In genomic region chr22:49867303-49868250, GRCh38 we compare ENCODE assay signal across 1 cellular context.
A peak's percentile ranks its signal among the peaks of the same experiment; 100 is the strongest.
TF ChIP-seq lines count a peak whose summit lies in the region.

No MANE protein-coding gene starts in this region.

TF ChIP-seq in HepG2, 621 proteins besides CTCF, POLR2A, EP300 and RAD21 (continued from another document and continues in another):
- TF ChIP-seq, protein P1, sequence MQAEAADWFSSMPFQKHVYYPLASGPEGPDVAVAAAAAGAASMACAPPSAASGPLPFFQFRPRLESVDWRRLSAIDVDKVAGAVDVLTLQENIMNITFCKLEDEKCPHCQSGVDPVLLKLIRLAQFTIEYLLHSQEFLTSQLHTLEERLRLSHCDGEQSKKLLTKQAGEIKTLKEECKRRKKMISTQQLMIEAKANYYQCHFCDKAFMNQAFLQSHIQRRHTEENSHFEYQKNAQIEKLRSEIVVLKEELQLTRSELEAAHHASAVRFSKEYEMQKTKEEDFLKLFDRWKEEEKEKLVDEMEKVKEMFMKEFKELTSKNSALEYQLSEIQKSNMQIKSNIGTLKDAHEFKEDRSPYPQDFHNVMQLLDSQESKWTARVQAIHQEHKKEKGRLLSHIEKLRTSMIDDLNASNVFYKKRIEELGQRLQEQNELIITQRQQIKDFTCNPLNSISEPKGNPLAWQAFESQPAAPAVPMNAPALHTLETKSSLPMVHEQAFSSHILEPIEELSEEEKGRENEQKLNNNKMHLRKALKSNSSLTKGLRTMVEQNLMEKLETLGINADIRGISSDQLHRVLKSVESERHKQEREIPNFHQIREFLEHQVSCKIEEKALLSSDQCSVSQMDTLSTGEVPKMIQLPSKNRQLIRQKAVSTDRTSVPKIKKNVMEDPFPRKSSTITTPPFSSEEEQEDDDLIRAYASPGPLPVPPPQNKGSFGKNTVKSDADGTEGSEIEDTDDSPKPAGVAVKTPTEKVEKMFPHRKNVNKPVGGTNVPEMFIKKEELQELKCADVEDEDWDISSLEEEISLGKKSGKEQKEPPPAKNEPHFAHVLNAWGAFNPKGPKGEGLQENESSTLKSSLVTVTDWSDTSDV (CRISPR knock-in tag; IDR thresholded peaks at IDR 0.05), result no peak
- TF ChIP-seq, protein P2, sequence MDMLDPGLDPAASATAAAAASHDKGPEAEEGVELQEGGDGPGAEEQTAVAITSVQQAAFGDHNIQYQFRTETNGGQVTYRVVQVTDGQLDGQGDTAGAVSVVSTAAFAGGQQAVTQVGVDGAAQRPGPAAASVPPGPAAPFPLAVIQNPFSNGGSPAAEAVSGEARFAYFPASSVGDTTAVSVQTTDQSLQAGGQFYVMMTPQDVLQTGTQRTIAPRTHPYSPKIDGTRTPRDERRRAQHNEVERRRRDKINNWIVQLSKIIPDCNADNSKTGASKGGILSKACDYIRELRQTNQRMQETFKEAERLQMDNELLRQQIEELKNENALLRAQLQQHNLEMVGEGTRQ (IDR thresholded peaks at IDR 0.05; ENCODE audit: low read depth, low read length), result no peak
- TF ChIP-seq, protein P2 (CRISPR knock-in tag; IDR thresholded peaks at IDR 0.05; ENCODE audit: borderline replicate concordance), result peak; percentile 23; the same call in 1 of the 2 replicates
- TF ChIP-seq HNRNPL (IDR thresholded peaks at IDR 0.05; ENCODE audit: low read depth, low read length) (no peak), STAT5B (CRISPR knock-in tag; IDR thresholded peaks at IDR 0.05) (no peak), ZBTB21 (CRISPR knock-in tag; IDR thresholded peaks at IDR 0.05) (no peak; the same call in 1 of the 2 replicates), ZNF18 (CRISPR knock-in tag; IDR thresholded peaks at IDR 0.05; ENCODE audit: insufficient replicate concordance) (peak; percentile 51), ZNF513 (CRISPR knock-in tag; conservative IDR thresholded peaks at IDR 0.05) (no peak), CEBPB (IDR thresholded peaks at IDR 0.05; ENCODE audit: borderline replicate concordance, low read depth, low read length) (0 out of 2 replicates have a peak, but pooled peaks have one; percentile 37), ZNF83 (CRISPR knock-in tag; IDR thresholded peaks at IDR 0.05; ENCODE audit: borderline replicate concordance) (no peak), ZNF260 (CRISPR knock-in tag; IDR thresholded peaks at IDR 0.05; ENCODE audit: borderline replicate concordance, low read depth) (no peak), ZEB1 (IDR thresholded peaks at IDR 0.05; ENCODE audit: insufficient replicate concordance, low read depth) (no peak), NR2C2 (CRISPR knock-in tag; IDR thresholded peaks at IDR 0.05; ENCODE audit: borderline replicate concordance) (no peak), ZNF788 (CRISPR knock-in tag; IDR thresholded peaks at IDR 0.05; ENCODE audit: borderline replicate concordance) (no peak; the same call in 1 of the 2 replicates), ATF1 (CRISPR knock-in tag; IDR thresholded peaks at IDR 0.05) (peak; percentile 16; the same call in 1 of the 2 replicates), CEBPG (CRISPR knock-in tag; IDR thresholded peaks at IDR 0.05) (peak; percentile 55), TCF7L2 (IDR thresholded peaks at IDR 0.05; ENCODE audit: low read depth, low read length) (no peak), U2AF1 (optimal IDR thresholded peaks at IDR 0.05; ENCODE audit: low read depth, low read length) (no peak), CBX5 (CRISPR knock-in tag; IDR thresholded peaks at IDR 0.05; ENCODE audit: borderline replicate concordance) (no peak), ZNF350 (CRISPR knock-in tag; IDR thresholded peaks at IDR 0.05; ENCODE audit: borderline replicate concordance, low read depth) (peak; percentile 30), FOXP1 (IDR thresholded peaks at IDR 0.05) (no peak), FOXP1 (CRISPR knock-in tag; IDR thresholded peaks at IDR 0.05) (peak; percentile 58; the same call in 1 of the 2 replicates), ZBTB20 (CRISPR knock-in tag; IDR thresholded peaks at IDR 0.05; ENCODE audit: borderline replicate concordance, low read depth) (peak; percentile 57; the same call in 1 of the 2 replicates), ZNF644 (CRISPR knock-in tag; IDR thresholded peaks at IDR 0.05; ENCODE audit: low read depth) (peak; percentile 69), ARHGAP35 (CRISPR knock-in tag; IDR thresholded peaks at IDR 0.05; ENCODE audit: borderline replicate concordance) (0 out of 2 replicates have a peak, but pooled peaks have one; percentile 55), CHD2 (IDR thresholded peaks at IDR 0.05; ENCODE audit: low read depth, low read length) (no peak), SOX13 (IDR thresholded peaks at IDR 0.05) (no peak), SOX13 (CRISPR knock-in tag; conservative IDR thresholded peaks at IDR 0.05 in 1 of 2, IDR thresholded peaks at IDR 0.05 in 1 of 2) (peak in 1 of 2 experiments; percentile 44; a peak in 1 of 4 replicates), KAT8 (CRISPR knock-in tag; IDR thresholded peaks at IDR 0.05) (no peak), HNF4G (IDR thresholded peaks at IDR 0.05; ENCODE audit: borderline replicate concordance, low read depth, low read length) (peak; percentile 50; the same call in 1 of the 2 replicates), HNF4G (CRISPR knock-in tag; IDR thresholded peaks at IDR 0.05; ENCODE audit: borderline replicate concordance, low read depth) (peak; percentile 44; the same call in 1 of the 2 replicates), ZFX (CRISPR knock-in tag; IDR thresholded peaks at IDR 0.05; ENCODE audit: low read depth) (peak; percentile 77), ZBTB26 (CRISPR knock-in tag; IDR thresholded peaks at IDR 0.05; ENCODE audit: borderline replicate concordance) (no peak), IRX3 (CRISPR knock-in tag; IDR thresholded peaks at IDR 0.05; ENCODE audit: borderline replicate concordance, low read depth) (no peak), HNRNPH1 (optimal IDR thresholded peaks at IDR 0.05; ENCODE audit: low read depth, low read length) (no peak), ZNF749 (CRISPR knock-in tag; IDR thresholded peaks at IDR 0.05; ENCODE audit: borderline replicate concordance) (no peak), ZNF879 (CRISPR knock-in tag; IDR thresholded peaks at IDR 0.05) (0 out of 2 replicates have a peak, but pooled peaks have one; percentile 35), POGZ (CRISPR knock-in tag; IDR thresholded peaks at IDR 0.05) (no peak), ZBTB3 (CRISPR knock-in tag; IDR thresholded peaks at IDR 0.05; ENCODE audit: borderline replicate concordance, low read depth) (no peak), ZNF382 (CRISPR knock-in tag; IDR thresholded peaks at IDR 0.05; ENCODE audit: borderline replicate concordance) (no peak), TGIF2 (CRISPR knock-in tag; IDR thresholded peaks at IDR 0.05) (0 out of 2 replicates have a peak, but pooled peaks have one; percentile 24)
- TF ChIP-seq, protein P3, sequence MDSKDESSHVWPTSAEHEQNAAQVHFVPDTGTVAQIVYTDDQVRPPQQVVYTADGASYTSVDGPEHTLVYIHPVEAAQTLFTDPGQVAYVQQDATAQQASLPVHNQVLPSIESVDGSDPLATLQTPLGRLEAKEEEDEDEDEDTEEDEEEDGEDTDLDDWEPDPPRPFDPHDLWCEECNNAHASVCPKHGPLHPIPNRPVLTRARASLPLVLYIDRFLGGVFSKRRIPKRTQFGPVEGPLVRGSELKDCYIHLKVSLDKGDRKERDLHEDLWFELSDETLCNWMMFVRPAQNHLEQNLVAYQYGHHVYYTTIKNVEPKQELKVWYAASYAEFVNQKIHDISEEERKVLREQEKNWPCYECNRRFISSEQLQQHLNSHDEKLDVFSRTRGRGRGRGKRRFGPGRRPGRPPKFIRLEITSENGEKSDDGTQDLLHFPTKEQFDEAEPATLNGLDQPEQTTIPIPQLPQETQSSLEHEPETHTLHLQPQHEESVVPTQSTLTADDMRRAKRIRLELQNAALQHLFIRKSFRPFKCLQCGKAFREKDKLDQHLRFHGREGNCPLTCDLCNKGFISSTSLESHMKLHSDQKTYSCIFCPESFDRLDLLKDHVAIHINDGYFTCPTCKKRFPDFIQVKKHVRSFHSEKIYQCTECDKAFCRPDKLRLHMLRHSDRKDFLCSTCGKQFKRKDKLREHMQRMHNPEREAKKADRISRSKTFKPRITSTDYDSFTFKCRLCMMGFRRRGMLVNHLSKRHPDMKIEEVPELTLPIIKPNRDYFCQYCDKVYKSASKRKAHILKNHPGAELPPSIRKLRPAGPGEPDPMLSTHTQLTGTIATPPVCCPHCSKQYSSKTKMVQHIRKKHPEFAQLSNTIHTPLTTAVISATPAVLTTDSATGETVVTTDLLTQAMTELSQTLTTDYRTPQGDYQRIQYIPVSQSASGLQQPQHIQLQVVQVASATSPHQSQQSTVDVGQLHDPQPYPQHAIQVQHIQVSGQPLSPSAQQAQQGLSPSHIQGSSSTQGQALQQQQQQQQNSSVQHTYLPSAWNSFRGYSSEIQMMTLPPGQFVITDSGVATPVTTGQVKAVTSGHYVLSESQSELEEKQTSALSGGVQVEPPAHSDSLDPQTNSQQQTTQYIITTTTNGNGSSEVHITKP (CRISPR knock-in tag; IDR thresholded peaks at IDR 0.05; ENCODE audit: low read depth), result no peak
- TF ChIP-seq, protein P4, sequence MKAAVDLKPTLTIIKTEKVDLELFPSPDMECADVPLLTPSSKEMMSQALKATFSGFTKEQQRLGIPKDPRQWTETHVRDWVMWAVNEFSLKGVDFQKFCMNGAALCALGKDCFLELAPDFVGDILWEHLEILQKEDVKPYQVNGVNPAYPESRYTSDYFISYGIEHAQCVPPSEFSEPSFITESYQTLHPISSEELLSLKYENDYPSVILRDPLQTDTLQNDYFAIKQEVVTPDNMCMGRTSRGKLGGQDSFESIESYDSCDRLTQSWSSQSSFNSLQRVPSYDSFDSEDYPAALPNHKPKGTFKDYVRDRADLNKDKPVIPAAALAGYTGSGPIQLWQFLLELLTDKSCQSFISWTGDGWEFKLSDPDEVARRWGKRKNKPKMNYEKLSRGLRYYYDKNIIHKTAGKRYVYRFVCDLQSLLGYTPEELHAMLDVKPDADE (CRISPR knock-in tag; IDR thresholded peaks at IDR 0.05), result no peak
- TF ChIP-seq, protein P5, sequence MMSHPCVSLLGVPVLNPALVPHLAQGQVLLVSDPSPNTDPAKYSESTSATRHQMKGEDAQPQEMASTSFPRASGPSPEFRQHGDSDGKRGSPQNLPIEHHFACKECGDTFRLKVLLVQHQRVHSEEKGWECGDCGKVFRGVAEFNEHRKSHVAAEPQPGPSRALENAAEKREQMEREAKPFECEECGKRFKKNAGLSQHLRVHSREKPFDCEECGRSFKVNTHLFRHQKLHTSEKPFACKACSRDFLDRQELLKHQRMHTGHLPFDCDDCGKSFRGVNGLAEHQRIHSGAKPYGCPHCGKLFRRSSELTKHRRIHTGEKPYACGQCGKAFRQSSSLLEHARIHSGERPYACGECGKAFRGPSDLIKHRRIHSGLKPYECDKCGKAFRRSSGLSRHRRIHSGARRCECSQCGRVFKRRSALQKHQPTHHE (CRISPR knock-in tag; IDR thresholded peaks at IDR 0.05; ENCODE audit: borderline replicate concordance), result no peak
- TF ChIP-seq, protein P6, sequence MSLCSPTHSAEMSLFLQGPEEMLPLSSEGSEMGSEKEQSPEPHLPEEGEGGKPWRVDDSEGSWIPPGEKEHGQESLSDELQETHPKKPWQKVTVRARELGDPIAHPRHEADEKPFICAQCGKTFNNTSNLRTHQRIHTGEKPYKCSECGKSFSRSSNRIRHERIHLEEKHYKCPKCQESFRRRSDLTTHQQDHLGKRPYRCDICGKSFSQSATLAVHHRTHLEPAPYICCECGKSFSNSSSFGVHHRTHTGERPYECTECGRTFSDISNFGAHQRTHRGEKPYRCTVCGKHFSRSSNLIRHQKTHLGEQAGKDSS (CRISPR knock-in tag; IDR thresholded peaks at IDR 0.05; ENCODE audit: borderline replicate concordance, low read depth), result no peak
- TF ChIP-seq, protein P7, sequence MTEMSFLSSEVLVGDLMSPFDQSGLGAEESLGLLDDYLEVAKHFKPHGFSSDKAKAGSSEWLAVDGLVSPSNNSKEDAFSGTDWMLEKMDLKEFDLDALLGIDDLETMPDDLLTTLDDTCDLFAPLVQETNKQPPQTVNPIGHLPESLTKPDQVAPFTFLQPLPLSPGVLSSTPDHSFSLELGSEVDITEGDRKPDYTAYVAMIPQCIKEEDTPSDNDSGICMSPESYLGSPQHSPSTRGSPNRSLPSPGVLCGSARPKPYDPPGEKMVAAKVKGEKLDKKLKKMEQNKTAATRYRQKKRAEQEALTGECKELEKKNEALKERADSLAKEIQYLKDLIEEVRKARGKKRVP (CRISPR knock-in tag; IDR thresholded peaks at IDR 0.05), result no peak
- TF ChIP-seq, protein P8, sequence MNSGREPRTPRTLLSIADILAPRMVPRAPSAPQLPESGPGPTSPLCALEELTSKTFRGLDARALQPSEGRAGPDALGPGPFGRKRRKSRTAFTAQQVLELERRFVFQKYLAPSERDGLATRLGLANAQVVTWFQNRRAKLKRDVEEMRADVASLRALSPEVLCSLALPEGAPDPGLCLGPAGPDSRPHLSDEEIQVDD (CRISPR knock-in tag; IDR thresholded peaks at IDR 0.05; ENCODE audit: borderline replicate concordance), result no peak
